Comparison of ENCODE assay signal across 35 cellular contexts in genomic region chr1:28789412-28789811, GRCh38. TPM values are rescaled to one million over a fixed set of nuclear protein-coding genes. Genes with fewer than 3 reads are reported as not detected.
"Had no signal": no experiment of that assay in that cellular context is flagged by ENCODE, and none has a peak within 500 bp of the region (broad histone marks: within the 10 kb centered on the region; RNA-seq: fewer than 3 reads in every experiment).

No MANE protein-coding gene starts in this region.

- H3K9me3 Mint-ChIP-seq: activated B cell treated with CpG ODN at 0.5 μM for 24 hours; activated CD4-positive, alpha-beta memory T cell treated with anti-CD3 and anti-CD28 coated beads for 36 hours; activated CD4-positive, alpha-beta T cell treated with anti-CD3 and anti-CD28 coated beads, Interleukin-2, amount 10 ng/mL, durations not matched to agents 24 days and 14 days; activated CD8-positive, alpha-beta T cell treated with anti-CD3 and anti-CD28 coated beads for 36 hours; activated naive CD4-positive, alpha-beta T cell treated with anti-CD3 and anti-CD28 coated beads for 36 hours; activated naive CD4-positive, alpha-beta T cell treated with anti-CD3 and anti-CD28 coated beads, Interleukin-2, amount 50 U/mL, for 72 hours; activated naive CD8-positive, alpha-beta T cell treated with anti-CD3 and anti-CD28 coated beads for 36 hours; activated T-cell treated with anti-CD3 and anti-CD28 coated beads, Interleukin-2, amount 50 U/mL, for 4 hours; activated T-cell treated with anti-CD3 and anti-CD28 coated beads, Interleukin-2, amount 50 U/mL, for 72 hours; activated T-helper 1 cell treated with anti-CD3 and anti-CD28 coated beads, Interleukin-12 subunit alpha, Interleukin-12 subunit beta, Interleukin-2, Interleukin-4 antibody, amounts not matched to agents 30 ng/mL and 10 ng/mL and 1 ng/mL, durations not matched to agents 14 hours and 24 hours and 36 hours; activated T-helper 17 cell treated with anti-CD3 and anti-CD28 coated beads, Interleukin-2, amount 50 U/mL, for 72 hours; T-helper 2 cell treated with Interferon-gamma antibody and Interleukin-4, amounts not matched to agents 5 μg/mL and 100 μg/mL, for 36 hours had no signal

- H3K36me3 ChIP-seq: adrenal gland, brain microvascular endothelial cell, breast epithelium had no signal

- H3K9me3 ChIP-seq: adrenal gland, body of pancreas, breast epithelium had no signal

- H3K27me3 ChIP-seq: adrenal gland, body of pancreas, brain microvascular endothelial cell, breast epithelium had no signal

- H3K4me1 Mint-ChIP-seq: activated T-helper 17 cell treated with anti-CD3 and anti-CD28 coated beads, Interleukin-2, amount 50 U/mL, for 72 hours had no signal

- H3K27ac Mint-ChIP-seq: activated B cell treated with CpG ODN at 0.5 μM for 24 hours; activated CD4-positive, alpha-beta memory T cell treated with anti-CD3 and anti-CD28 coated beads for 36 hours; activated CD4-positive, alpha-beta T cell treated with anti-CD3 and anti-CD28 coated beads, Interleukin-2, amount 10 ng/mL, durations not matched to agents 24 days and 14 days; activated CD8-positive, alpha-beta T cell treated with anti-CD3 and anti-CD28 coated beads for 36 hours; activated naive CD4-positive, alpha-beta T cell treated with anti-CD3 and anti-CD28 coated beads for 36 hours; activated naive CD4-positive, alpha-beta T cell treated with anti-CD3 and anti-CD28 coated beads, Interleukin-2, amount 50 U/mL, for 72 hours; activated naive CD8-positive, alpha-beta T cell treated with anti-CD3 and anti-CD28 coated beads for 36 hours; activated T-cell treated with anti-CD3 and anti-CD28 coated beads, Interleukin-2, amount 50 U/mL, for 72 hours; activated T-helper 1 cell treated with anti-CD3 and anti-CD28 coated beads, Interleukin-12 subunit alpha, Interleukin-12 subunit beta, Interleukin-2, Interleukin-4 antibody, amounts not matched to agents 30 ng/mL and 10 ng/mL and 1 ng/mL, durations not matched to agents 14 hours and 24 hours and 36 hours; activated T-helper 17 cell treated with anti-CD3 and anti-CD28 coated beads, Interleukin-2, amount 50 U/mL, for 72 hours; T-helper 2 cell treated with Interferon-gamma antibody and Interleukin-4, amounts not matched to agents 5 μg/mL and 100 μg/mL, for 36 hours had no signal

- H3K36me3 Mint-ChIP-seq: activated CD4-positive, alpha-beta memory T cell treated with anti-CD3 and anti-CD28 coated beads for 36 hours; activated naive CD4-positive, alpha-beta T cell treated with anti-CD3 and anti-CD28 coated beads, Interleukin-2, amount 50 U/mL, for 72 hours; activated naive CD8-positive, alpha-beta T cell treated with anti-CD3 and anti-CD28 coated beads for 36 hours had no signal

- H3K27ac ChIP-seq: adrenal gland, body of pancreas, brain microvascular endothelial cell, breast epithelium, VCaP had no signal

- H3K4me1 ChIP-seq: adrenal gland, body of pancreas, breast epithelium had no signal

- H3K4me3 ChIP-seq: adrenal gland, body of pancreas, breast epithelium had no signal

- H3K27me3 Mint-ChIP-seq: activated naive CD8-positive, alpha-beta T cell treated with anti-CD3 and anti-CD28 coated beads for 36 hours had no signal

- ATAC-seq: activated CD8-positive, alpha-beta T cell treated with anti-CD3 and anti-CD28 coated beads for 36 hours; activated naive CD4-positive, alpha-beta T cell treated with anti-CD3 and anti-CD28 coated beads, Interleukin-2, amount 50 U/mL, for 72 hours; activated T-cell treated with anti-CD3 and anti-CD28 coated beads, Interleukin-2, amount 50 U/mL, for 4 hours; activated T-cell treated with anti-CD3 and anti-CD28 coated beads, Interleukin-2, amount 50 U/mL, for 72 hours; activated T-helper 17 cell treated with anti-CD3 and anti-CD28 coated beads, Interleukin-2, amount 50 U/mL, for 72 hours; body of pancreas had no signal

- DNase-seq: activated B cell treated with CpG ODN at 0.5 μM for 24 hours; activated CD4-positive, alpha-beta memory T cell treated with anti-CD3 and anti-CD28 coated beads for 36 hours; activated CD4-positive, alpha-beta T cell treated with anti-CD3 and anti-CD28 coated beads for 4 hours; activated CD4-positive, alpha-beta T cell treated with anti-CD3 and anti-CD28 coated beads, Interleukin-2, amount 10 ng/mL, durations not matched to agents 24 days and 14 days; activated CD4-positive, alpha-beta T cell treated with anti-CD3 and anti-CD28 coated beads, Interleukin-2, amount 50 U/mL, for 1 hour; activated CD4-positive, alpha-beta T cell treated with anti-CD3 and anti-CD28 coated beads, Interleukin-2, amount 50 U/mL, for 4 hours; activated CD4-positive, CD25-positive, alpha-beta regulatory T cell treated with anti-CD3 and anti-CD28 coated beads, Interleukin-2, amount 50 U/mL, for 72 hours; activated CD8-positive, alpha-beta memory T cell treated with anti-CD3 and anti-CD28 coated beads, Interleukin-2, amount 50 U/mL, for 4 hours; activated CD8-positive, alpha-beta T cell treated with anti-CD3 and anti-CD28 coated beads for 36 hours; activated effector memory CD4-positive, alpha-beta T cell treated with anti-CD3 and anti-CD28 coated beads, Interleukin-2, amount 50 U/mL, for 16 hours; activated gamma-delta T cell treated with Interleukin-2 at 50 U/mL for 16 hours; activated naive CD4-positive, alpha-beta T cell; activated naive CD4-positive, alpha-beta T cell treated with anti-CD3 and anti-CD28 coated beads for 36 hours; activated naive CD4-positive, alpha-beta T cell treated with anti-CD3 and anti-CD28 coated beads, Interleukin-2, amount 50 U/mL, for 16 hours; activated naive CD8-positive, alpha-beta T cell treated with anti-CD3 and anti-CD28 coated beads for 36 hours; activated T-cell treated with anti-CD3 and anti-CD28 coated beads for 4 hours; activated T-cell treated with anti-CD3 and anti-CD28 coated beads, Interleukin-2, amount 50 U/mL, for 1 hour; activated T-cell treated with anti-CD3 and anti-CD28 coated beads, Interleukin-2, amount 50 U/mL, for 4 hours; activated T-cell treated with anti-CD3 and anti-CD28 coated beads, Interleukin-2, amount 50 U/mL, for 72 hours; adrenal gland; amniotic stem cell; body of pancreas; brain microvascular endothelial cell; central memory CD4-positive, alpha-beta T cell; T-helper 2 cell; T-helper 9 cell had no signal

- H3K4me3 Mint-ChIP-seq: activated B cell treated with CpG ODN at 0.5 μM for 24 hours; activated CD4-positive, alpha-beta memory T cell treated with anti-CD3 and anti-CD28 coated beads for 36 hours; activated CD4-positive, alpha-beta T cell treated with anti-CD3 and anti-CD28 coated beads, Interleukin-2, amount 10 ng/mL, durations not matched to agents 24 days and 14 days; activated CD8-positive, alpha-beta T cell treated with anti-CD3 and anti-CD28 coated beads for 36 hours; activated naive CD4-positive, alpha-beta T cell treated with anti-CD3 and anti-CD28 coated beads for 36 hours; activated naive CD8-positive, alpha-beta T cell treated with anti-CD3 and anti-CD28 coated beads for 36 hours; activated T-cell treated with anti-CD3 and anti-CD28 coated beads, Interleukin-2, amount 50 U/mL, for 4 hours; activated T-cell treated with anti-CD3 and anti-CD28 coated beads, Interleukin-2, amount 50 U/mL, for 72 hours; activated T-helper 1 cell treated with anti-CD3 and anti-CD28 coated beads, Interleukin-12 subunit alpha, Interleukin-12 subunit beta, Interleukin-2, Interleukin-4 antibody, amounts not matched to agents 30 ng/mL and 10 ng/mL and 1 ng/mL, durations not matched to agents 14 hours and 24 hours and 36 hours; activated T-helper 17 cell treated with anti-CD3 and anti-CD28 coated beads, Interleukin-2, amount 50 U/mL, for 72 hours; T-helper 2 cell treated with Interferon-gamma antibody and Interleukin-4, amounts not matched to agents 5 μg/mL and 100 μg/mL, for 36 hours had no signal

RNA-seq across cellular contexts. Expression of gene OPRD1, which starts 22.6 kb away (rescaled TPM):
- total RNA-seq: activated B cell treated with CpG ODN at 0.5 μM for 24 hours; activated CD4-positive, alpha-beta memory T cell treated with anti-CD3 and anti-CD28 coated beads for 36 hours; activated CD8-positive, alpha-beta memory T cell treated with anti-CD3 and anti-CD28 coated beads for 36 hours; activated naive CD4-positive, alpha-beta T cell treated with anti-CD3 and anti-CD28 coated beads for 36 hours; activated T-cell treated with anti-CD3 and anti-CD28 coated beads, Interleukin-2, amount 50 U/mL, for 4 hours; activated T-cell treated with anti-CD3 and anti-CD28 coated beads, Interleukin-2, amount 50 U/mL, for 72 hours; activated T-helper 17 cell treated with anti-CD3 and anti-CD28 coated beads, Interleukin-2, amount 50 U/mL, for 72 hours; aorta; breast epithelium; cardiac septum had no signal
- polyA plus RNA-seq: aorta had no signal
